16 cellular contexts compared by ENCODE assay signal in genomic region chr7:152887779-152888178, GRCh38.
DNase-seq lines count a peak whose midpoint lies in the region; ATAC-seq, FAIRE-seq and TF ChIP-seq lines count a peak whose summit lies in the region.
"Had no signal": no experiment of that assay in that cellular context is flagged by ENCODE, and none has a peak within 500 bp of the region (broad histone marks: within the 10 kb centered on the region; RNA-seq: fewer than 3 reads in every experiment).

No MANE protein-coding gene starts in this region.

- H3K23me2 ChIP-seq in H1 (ENCODE audit: low read depth, low read length) = no peaks in the 10 kb centered on the region

- intact Hi-C loops in stomach (cut with DNase I; ENCODE audit: low total_unique reads) = no loop called here

- no peak overlapping the region for H3K4ac ChIP-seq in H1 (replicated peaks; ENCODE audit: insufficient read length, low read depth, low read length)

- no peak overlapping the region for H2BK120ac ChIP-seq in H1 (replicated peaks; ENCODE audit: low read depth, low read length)

- no peaks in the 10 kb centered on the region for H4K20me1 ChIP-seq in H1 (replicated peaks in 1 of 2; ENCODE audit: control insufficient read depth in 1 of 2, insufficient read depth in 2 of 2, low read length in 2 of 2)
- H4K20me1 ChIP-seq: BLaER1 treated with 17β-estradiol and CSF1 and Interleukin-3, amounts not matched to agents 10 nM and 100 nM had no signal

- H3K9me3 ChIP-seq in HEK293 (ENCODE audit: control insufficient read depth, insufficient read depth, low read depth, low read length) = no peaks in the 10 kb centered on the region
- no peaks in the 10 kb centered on the region; a peak in 1 of 4 replicates for H3K9me3 ChIP-seq in H1 (ENCODE audit: insufficient read depth in 2 of 2, low read depth in 1 of 2, low read length in 1 of 2)
- H3K9me3 ChIP-seq in stomach = peaks cover 0 to 6% (median 3%) of the 10 kb centered on the region in 4 donors
- no peaks in the 10 kb centered on the region for H3K9me3 ChIP-seq in T-helper 17 cell (ENCODE audit: control insufficient read depth, low read length, poor library complexity, severe bottlenecking)
- H3K9me3 ChIP-seq: BLaER1 treated with 17β-estradiol and CSF1 and Interleukin-3, amounts not matched to agents 10 nM and 100 nM had no signal

- peaks cover 1% of the 10 kb centered on the region for H3K27me3 Mint-ChIP-seq in T-helper 17 cell
- H3K27me3 Mint-ChIP-seq in endothelial cell (ENCODE audit: unreplicated experiment) = peaks cover 9% of the 10 kb centered on the region
- H3K27me3 Mint-ChIP-seq: B cell had no signal

- H3K9me3 Mint-ChIP-seq in endothelial cell (ENCODE audit: unreplicated experiment) = no peaks in the 10 kb centered on the region

- 88% methylated on average over 13 of the region's 13 CpGs; no CpG with 5 or more reads in 1 of the 2 experiments for WGBS in H1 (ENCODE audit: extremely low coverage in 1 of 2, insufficient coverage in 1 of 2, insufficient read length in 1 of 2, insufficient replicate concordance in 2 of 2, low coverage in 1 of 2, low lambda C conversion rate in 2 of 2, missing lambda C conversion rate in 1 of 2), 2 experiments
- 71 to 91% (median 87%) methylated on average over 13 of the region's 13 CpGs for WGBS in stomach, 5 donors

- no peak overlapping the region for H2BK20ac ChIP-seq in H1 (ENCODE audit: low read length)

- no peak overlapping the region for H2AFZ ChIP-seq in H1 (ENCODE audit: low read length)
- H2AFZ ChIP-seq: GM23338 had no signal

- no peaks in the 10 kb centered on the region for H3K4me1 ChIP-seq in HEK293 (ENCODE audit: control insufficient read depth, insufficient read depth, low read length)
- H3K4me1 ChIP-seq in H1 (replicated peaks in 1 of 4; ENCODE audit: control insufficient read depth in 3 of 4, insufficient read depth in 4 of 4, low read length in 3 of 4) = peaks cover 0 to 7% (median 1%) of the 10 kb centered on the region in 4 experiments; a peak in 2 of 7 replicates
- H3K4me1 ChIP-seq in stomach = no peaks in the 10 kb centered on the region

- no peak overlapping the region for H2AK5ac ChIP-seq in H1 (ENCODE audit: low read depth, low read length)

- H2BK5ac ChIP-seq in H1 (ENCODE audit: low read depth, low read length) = no peak overlapping the region

- no peak for TF ChIP-seq EP300 in H1 (IDR thresholded peaks at IDR 0.05; ENCODE audit: borderline replicate concordance in 1 of 2, low read depth in 2 of 2, low read length in 2 of 2)
- no peak for TF ChIP-seq EP300 in stomach (IDR thresholded peaks at IDR 0.05)

- no peak overlapping the region for H3K56ac ChIP-seq in H1 (replicated peaks; ENCODE audit: insufficient read length, low read depth, low read length)

- TF ChIP-seq POLR2A in H1 (IDR thresholded peaks at IDR 0.05; ENCODE audit: control extremely low read depth in 1 of 2, low read depth in 2 of 2, low read length in 2 of 2) (no peak), stomach (IDR thresholded peaks at IDR 0.05) (no peak)

- H3K18ac ChIP-seq in H1 (ENCODE audit: extremely low read depth, low read length) = no peak overlapping the region

- H3K4me3 ChIP-seq in HEK293 (ENCODE audit: low read depth, low read length) = no peak overlapping the region
- no peak overlapping the region for H3K4me3 ChIP-seq in H1 (ENCODE audit: extremely low read depth in 1 of 4, insufficient read depth in 2 of 4, low read depth in 3 of 4, low read length in 4 of 4)
- no peak overlapping the region for H3K4me3 ChIP-seq in stomach
- H3K4me3 ChIP-seq: BLaER1 treated with 17β-estradiol and CSF1 and Interleukin-3, amounts not matched to agents 10 nM and 100 nM; GM23338 had no signal

- no peak overlapping the region for H4K5ac ChIP-seq in H1 (ENCODE audit: insufficient read length, low read depth, low read length)

- H3K23ac ChIP-seq in H1 (ENCODE audit: insufficient read length) = no peak overlapping the region

- H4K91ac ChIP-seq in H1 (replicated peaks; ENCODE audit: insufficient read length, low read length) = no peak overlapping the region

- CTCF ChIA-PET in HEK293 (lab: Yijun Ruan, JAX) = interaction anchor here (0.7 kb wide), 1 partner anchor 1572 kb away, joined by 3 read pairs; no protein-coding TSS in a partner anchor
- CTCF ChIA-PET in H1 (lab: Charles Lee; ENCODE audit: partially characterized antibody) = interaction anchor here (1.4 kb wide), 1 partner anchor 38 kb away, joined by 6 read pairs; no protein-coding TSS in a partner anchor

- H2BK15ac ChIP-seq in H1 (ENCODE audit: low read length) = no peak overlapping the region

- H3K36me3 ChIP-seq in HEK293 (ENCODE audit: control insufficient read depth in 2 of 2, insufficient read depth in 1 of 2, low read length in 2 of 2) = no peaks in the 10 kb centered on the region
- no peaks in the 10 kb centered on the region for H3K36me3 ChIP-seq in H1 (ENCODE audit: control insufficient read depth in 2 of 4, insufficient read depth in 4 of 4, low read length in 3 of 4)
- no peaks in the 10 kb centered on the region for H3K36me3 ChIP-seq in stomach
- H3K36me3 ChIP-seq: BLaER1 treated with 17β-estradiol and CSF1 and Interleukin-3, amounts not matched to agents 10 nM and 100 nM had no signal

- no peaks in the 10 kb centered on the region for H3K79me1 ChIP-seq in H1 (ENCODE audit: low read depth, low read length)

- H3K4me3 Mint-ChIP-seq in T-helper 17 cell (no peak overlapping the region), endothelial cell (ENCODE audit: unreplicated experiment) (no peak overlapping the region)
- H3K4me3 Mint-ChIP-seq: B cell; CD8-positive, alpha-beta T cell; GM23338 had no signal

- no peak for DNase-seq in H1 (ENCODE audit: low read depth in 1 of 2, low spot score in 2 of 2)
- peak; percentile 75 for DNase-seq in mesenteric fat pad (ENCODE audit: low spot score)
- peak; percentile 8 for DNase-seq in stomach
- no peak for DNase-seq in T-helper 17 cell
- no peak for DNase-seq in endothelial cell (ENCODE audit: low spot score)
- DNase-seq: Calu3, DMS79 treated with DMSO at 0.1 percent for 48 hours, GF-D8, H7 had no signal

- 0 out of 2 replicates have a peak overlapping the region, but pooled peaks have one; percentile 9 for H4K8ac ChIP-seq in H1 (ENCODE audit: extremely low read depth, insufficient read depth, low read length)

- no peak overlapping the region for H3K4me2 ChIP-seq in H1 (ENCODE audit: insufficient read depth in 1 of 2, low read depth in 2 of 2, low read length in 2 of 2)
- H3K4me2 ChIP-seq: BLaER1 treated with 17β-estradiol and CSF1 and Interleukin-3, amounts not matched to agents 10 nM and 100 nM; GM23338 had no signal

- H3K27me3 ChIP-seq in H1 (replicated peaks in 1 of 4; ENCODE audit: control insufficient read depth in 3 of 4, extremely low read depth in 1 of 4, insufficient read depth in 3 of 4, low read length in 3 of 4) (no peaks in the 10 kb centered on the region), stomach (no peaks in the 10 kb centered on the region)
- H3K27me3 ChIP-seq: BLaER1 treated with 17β-estradiol and CSF1 and Interleukin-3, amounts not matched to agents 10 nM and 100 nM had no signal

- H3K4me1 Mint-ChIP-seq in T-helper 17 cell = no peaks in the 10 kb centered on the region
- H3K4me1 Mint-ChIP-seq in endothelial cell (ENCODE audit: unreplicated experiment) = peaks cover 6% of the 10 kb centered on the region
- H3K4me1 Mint-ChIP-seq: B cell had no signal

- TF ChIP-seq RAD21 in H1 (IDR thresholded peaks at IDR 0.05 in 1 of 2, conservative IDR thresholded peaks at IDR 0.05 in 1 of 2; ENCODE audit: low read depth in 2 of 2, low read length in 2 of 2) = no peak

- no peak for TF ChIP-seq CTCF in HEK293 (tag by site-specific recombination; IDR thresholded peaks at IDR 0.05)
- no peak for TF ChIP-seq CTCF in H1 (IDR thresholded peaks at IDR 0.05; ENCODE audit: control extremely low read depth in 1 of 3, insufficient read depth in 1 of 3, low read depth in 1 of 3, low read length in 3 of 3)
- TF ChIP-seq CTCF in stomach (IDR thresholded peaks at IDR 0.05) = no peak
- no peak for TF ChIP-seq CTCF in endothelial cell (IDR thresholded peaks at IDR 0.05; ENCODE audit: unreplicated experiment)

- no peak overlapping the region for H2BK12ac ChIP-seq in H1 (ENCODE audit: low read depth, low read length)

- ATAC-seq in T-helper 17 cell = no peak
- ATAC-seq: CD8-positive, alpha-beta T cell; GM23338; HCT116 had no signal

- POLR2A ChIA-PET in HEK293 (lab: Yijun Ruan, JAX) = no interaction called here
- POLR2A ChIA-PET in H1 (lab: Charles Lee; ENCODE audit: partially characterized antibody) = no interaction called here

- H3K27ac Mint-ChIP-seq in T-helper 17 cell (no peak overlapping the region), endothelial cell (ENCODE audit: unreplicated experiment) (no peak overlapping the region)
- H3K27ac Mint-ChIP-seq: B cell; CD8-positive, alpha-beta T cell; GM23338 had no signal

- no peak overlapping the region for H3K9ac ChIP-seq in H1 (replicated peaks in 1 of 4; ENCODE audit: extremely low read depth in 1 of 4, low read depth in 3 of 4, low read length in 3 of 4)
- H3K9ac ChIP-seq: BLaER1 treated with 17β-estradiol and CSF1 and Interleukin-3, amounts not matched to agents 10 nM and 100 nM had no signal

- no peaks in the 10 kb centered on the region for H3K79me2 ChIP-seq in H1 (ENCODE audit: control insufficient read depth in 1 of 2, insufficient read depth in 2 of 2, low read length in 2 of 2)

- no peaks in the 10 kb centered on the region for H3K36me3 Mint-ChIP-seq in T-helper 17 cell (ENCODE audit: low read depth)
- H3K36me3 Mint-ChIP-seq in endothelial cell (ENCODE audit: low read depth, unreplicated experiment) = peaks cover 6% of the 10 kb centered on the region

- no peak overlapping the region for H3K27ac ChIP-seq in HEK293 (ENCODE audit: extremely low read depth, low read depth, low read length)
- no peak overlapping the region for H3K27ac ChIP-seq in H1 (ENCODE audit: low read depth, low read length)
- H3K27ac ChIP-seq in stomach = no peak overlapping the region
- H3K27ac ChIP-seq: BLaER1 treated with 17β-estradiol and CSF1 and Interleukin-3, amounts not matched to agents 10 nM and 100 nM had no signal

- no peak overlapping the region for H3K14ac ChIP-seq in H1 (ENCODE audit: insufficient read length)

- no peak for FAIRE-seq in H1 (lab: Jason Lieb, UNC)
- FAIRE-seq: HTR-8/SVneo had no signal

TF ChIP-seq in HEK293, 187 proteins besides CTCF, POLR2A, EP300 and RAD21:
- peak; percentile 59 for TF ChIP-seq KLF1 (tag by site-specific recombination; IDR thresholded peaks at IDR 0.05)
- no peak for TF ChIP-seq ZNF549 (tag by site-specific recombination; IDR thresholded peaks at IDR 0.05)
- TF ChIP-seq ZSCAN23 (tag by site-specific recombination; IDR thresholded peaks at IDR 0.05) = no peak

TF ChIP-seq in H1, 55 proteins besides CTCF, POLR2A, EP300 and RAD21 (continues in another document):
- TF ChIP-seq TEAD4 (IDR thresholded peaks at IDR 0.05; ENCODE audit: low read depth, low read length) (no peak), KDM5A (IDR thresholded peaks at IDR 0.05; ENCODE audit: low read length) (no peak), SP4 (IDR thresholded peaks at IDR 0.05; ENCODE audit: low read length) (no peak), SIX5 (IDR thresholded peaks at IDR 0.05; ENCODE audit: low read depth, low read length) (no peak), MAFK (IDR thresholded peaks at IDR 0.05; ENCODE audit: low read depth, low read length) (no peak), NRF1 (IDR thresholded peaks at IDR 0.05; ENCODE audit: low read depth, low read length) (no peak), TAF7 (optimal IDR thresholded peaks at IDR 0.05; ENCODE audit: borderline replicate concordance, low read depth, low read length) (no peak), CBX5 (IDR thresholded peaks at IDR 0.05; ENCODE audit: low read depth, low read length) (no peak)

Comparison
In these comparisons a context has a peak if more than half of its experiments do, and no peak if none do; other contexts are left out.
1. DNase-seq: peak in mesenteric fat pad (single experiment) and stomach (single experiment); none in H1 (0 of 2), T-helper 17 cell (0 of 3) and endothelial cell (single experiment).